28 cellular contexts compared by ENCODE assay signal in genomic region chr1:86636898-86637297, GRCh38.
"Had no signal": no experiment of that assay in that cellular context is flagged by ENCODE, and none has a peak within 500 bp of the region (broad histone marks: within the 10 kb centered on the region; RNA-seq: fewer than 3 reads in every experiment).

No MANE protein-coding gene starts in this region.

- FAIRE-seq: islet of Langerhans, urothelium cell line had no signal

- DNase-seq: hypothalamus; immature natural killer cell; left ventricle myocardium inferior; midbrain; mucosa of descending colon; naive thymus-derived CD4-positive, alpha-beta T cell; ovary; retina; right cardiac atrium; stimulated activated CD4-positive, alpha-beta T cell treated with anti-CD3 and anti-CD28 coated beads, Interleukin-12 subunit alpha, Interleukin-12 subunit beta, amount 100 ng/mL, for 4 hours; stimulated activated CD4-positive, alpha-beta T cell treated with anti-CD3 and anti-CD28 coated beads, Interleukin-15, amount 100 ng/mL, for 24 hours; stimulated activated CD4-positive, alpha-beta T cell treated with anti-CD3 and anti-CD28 coated beads, Interleukin-2, amount 100 ng/mL, for 24 hours; stimulated activated CD4-positive, alpha-beta T cell treated with anti-CD3 and anti-CD28 coated beads, Interleukin-4, amount 100 ng/mL, for 1 hour; stimulated activated naive B cell treated with anti-CD40 and anti-IgM and Interleukin-4, amounts not matched to agents 10 μg/mL and 1 μg/mL and 100 μg/mL, for 72 hours; stimulated activated naive CD8-positive, alpha-beta T cell treated with anti-CD3 and anti-CD28 coated beads, Interleukin-15, Interleukin-2, amounts not matched to agents 100 U/mL and 50 U/mL, for 24 hours; stomach; tibial artery; upper lobe of right lung had no signal

- H3K27me3 Mint-ChIP-seq: memory B cell, progenitor cell of endocrine pancreas had no signal

- ATAC-seq: mucosa of descending colon; naive thymus-derived CD4-positive, alpha-beta T cell; natural killer cell treated with Interleukin-12 subunit alpha and Interleukin-12 subunit beta and Interleukin-15 and Interleukin-18, amount 100 ng/mL, for 72 hours; right cardiac atrium; sciatic nerve; stimulated activated naive B cell treated with anti-CD40 and anti-IgM and Interleukin-4, amounts not matched to agents 10 μg/mL and 1 μg/mL and 100 μg/mL, for 72 hours; stimulated activated naive CD8-positive, alpha-beta T cell treated with anti-CD3 and anti-CD28 coated beads, Interleukin-15, Interleukin-2, amounts not matched to agents 100 U/mL and 50 U/mL, for 24 hours; upper lobe of right lung had no signal

- H3K4me3 Mint-ChIP-seq: immature natural killer cell; memory B cell; naive thymus-derived CD4-positive, alpha-beta T cell; natural killer cell treated with Interleukin-12 subunit alpha and Interleukin-12 subunit beta and Interleukin-15 and Interleukin-18, amount 100 ng/mL, for 72 hours; stimulated activated naive B cell treated with anti-CD40 and anti-IgM and Interleukin-4, amounts not matched to agents 10 μg/mL and 1 μg/mL and 100 μg/mL, for 72 hours had no signal

- H3K4me1 Mint-ChIP-seq: immature natural killer cell; naive thymus-derived CD4-positive, alpha-beta T cell had no signal

- H3K9me3 ChIP-seq: ovary, stomach, suprapubic skin, thoracic aorta, upper lobe of right lung had no signal

- H3K27me3 ChIP-seq: ovary, stomach, suprapubic skin, tibial artery, upper lobe of right lung had no signal

- H3K4me3 ChIP-seq: left ventricle myocardium inferior, lung, mucosa of descending colon, ovary, skin epidermis, stomach, suprapubic skin, thoracic aorta, tibial artery, upper lobe of right lung had no signal

- H3K4me1 ChIP-seq: left ventricle myocardium inferior, stomach, suprapubic skin, tibial artery, upper lobe of right lung had no signal

- H3K36me3 ChIP-seq: left ventricle myocardium inferior, ovary, stomach, suprapubic skin, thoracic aorta, tibial artery, upper lobe of right lung had no signal

- H3K36me3 Mint-ChIP-seq: natural killer cell treated with Interleukin-12 subunit alpha and Interleukin-12 subunit beta and Interleukin-15 and Interleukin-18, amount 100 ng/mL, for 72 hours had no signal

- H3K27ac ChIP-seq: left ventricle myocardium inferior, ovary, stomach, suprapubic skin, thoracic aorta, tibial artery, upper lobe of right lung had no signal

- H3K27ac Mint-ChIP-seq: immature natural killer cell; memory B cell; naive thymus-derived CD4-positive, alpha-beta T cell; natural killer cell treated with Interleukin-12 subunit alpha and Interleukin-12 subunit beta and Interleukin-15 and Interleukin-18, amount 100 ng/mL, for 72 hours; progenitor cell of endocrine pancreas; stimulated activated naive B cell treated with anti-CD40 and anti-IgM and Interleukin-4, amounts not matched to agents 10 μg/mL and 1 μg/mL and 100 μg/mL, for 72 hours had no signal
